1 cellular context compared by ENCODE assay signal in genomic region chr1:921011-921837, GRCh38.
TF ChIP-seq lines count a peak whose summit lies in the region.

No MANE protein-coding gene starts in this region.

TF ChIP-seq in K562, 482 proteins besides CTCF, POLR2A, EP300 and RAD21 (continued from another document):
- TF ChIP-seq HOMEZ (CRISPR knock-in tag; IDR thresholded peaks at IDR 0.05) (no peak), NR2C2 (CRISPR knock-in tag; IDR thresholded peaks at IDR 0.05) (no peak; the same call in 1 of the 2 replicates), NR2C2 (tag; IDR thresholded peaks at IDR 0.05) (peak; percentile 54), NR3C1 (CRISPR knock-in tag; IDR thresholded peaks at IDR 0.05) (no peak), MCM7 (IDR thresholded peaks at IDR 0.05) (no peak), FOXK2 (conservative IDR thresholded peaks at IDR 0.05 in 1 of 2, IDR thresholded peaks at IDR 0.05 in 1 of 2; ENCODE audit: low read depth in 2 of 2) (no peak), HNRNPL (IDR thresholded peaks at IDR 0.05; ENCODE audit: low read depth, low read length) (no peak)
- TF ChIP-seq, protein P1, sequence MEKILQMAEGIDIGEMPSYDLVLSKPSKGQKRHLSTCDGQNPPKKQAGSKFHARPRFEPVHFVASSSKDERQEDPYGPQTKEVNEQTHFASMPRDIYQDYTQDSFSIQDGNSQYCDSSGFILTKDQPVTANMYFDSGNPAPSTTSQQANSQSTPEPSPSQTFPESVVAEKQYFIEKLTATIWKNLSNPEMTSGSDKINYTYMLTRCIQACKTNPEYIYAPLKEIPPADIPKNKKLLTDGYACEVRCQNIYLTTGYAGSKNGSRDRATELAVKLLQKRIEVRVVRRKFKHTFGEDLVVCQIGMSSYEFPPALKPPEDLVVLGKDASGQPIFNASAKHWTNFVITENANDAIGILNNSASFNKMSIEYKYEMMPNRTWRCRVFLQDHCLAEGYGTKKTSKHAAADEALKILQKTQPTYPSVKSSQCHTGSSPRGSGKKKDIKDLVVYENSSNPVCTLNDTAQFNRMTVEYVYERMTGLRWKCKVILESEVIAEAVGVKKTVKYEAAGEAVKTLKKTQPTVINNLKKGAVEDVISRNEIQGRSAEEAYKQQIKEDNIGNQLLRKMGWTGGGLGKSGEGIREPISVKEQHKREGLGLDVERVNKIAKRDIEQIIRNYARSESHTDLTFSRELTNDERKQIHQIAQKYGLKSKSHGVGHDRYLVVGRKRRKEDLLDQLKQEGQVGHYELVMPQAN (IDR thresholded peaks at IDR 0.05; ENCODE audit: borderline replicate concordance), result no peak
